Comparison of ENCODE assay signal across 8 cellular contexts in genomic region chr2:238127165-238128060, GRCh38. TPM values are rescaled to one million over a fixed set of nuclear protein-coding genes. Genes with fewer than 3 reads are reported as not detected.
DNase-seq lines count a peak whose midpoint lies in the region; ATAC-seq and TF ChIP-seq lines count a peak whose summit lies in the region.
"Had no signal": no experiment of that assay in that cellular context is flagged by ENCODE, and none has a peak within 500 bp of the region (broad histone marks: within the 10 kb centered on the region; RNA-seq: fewer than 3 reads in every experiment).

No MANE protein-coding gene starts in this region.

- intact Hi-C loops in sciatic nerve (cut with DNase I): no loop called here

- ATAC-seq in GM19351 (IDR thresholded peaks at IDR 0.05; ENCODE audit: unreplicated experiment) (peak; percentile 81), sciatic nerve (peak; percentile 82)

- no peak overlapping the region for H3K27ac ChIP-seq in tibial nerve

- no peak for TF ChIP-seq POLR2A in NB4 (IDR thresholded peaks at IDR 0.05; ENCODE audit: extremely low read depth, insufficient read length)
- TF ChIP-seq POLR2A in tibial nerve (IDR thresholded peaks at IDR 0.05): no peak

- peaks cover 0 to 8% (median 0%) of the 10 kb centered on the region in 3 donors for H3K36me3 ChIP-seq in tibial nerve

- 41 to 48% methylated on average over 26 to 27 of the region's 36 CpGs for WGBS in tibial nerve, 2 donors

- H3K9me3 ChIP-seq in tibial nerve: no peaks in the 10 kb centered on the region

- peaks cover 0 to 13% (median 0%) of the 10 kb centered on the region in 4 donors for H3K4me1 ChIP-seq in tibial nerve

- no peak overlapping the region for H3K4me3 ChIP-seq in NB4 (ENCODE audit: low read depth, low read length)
- H3K4me3 ChIP-seq in fibroblast of villous mesenchyme (ENCODE audit: low read depth, low read length): peak overlapping the region; percentile 10
- peak overlapping the region in 1 of 4 donors; percentile 39 for H3K4me3 ChIP-seq in tibial nerve

- no peak for TF ChIP-seq CTCF in NB4 (IDR thresholded peaks at IDR 0.05; ENCODE audit: low read depth, low read length)
- TF ChIP-seq CTCF in fibroblast of villous mesenchyme (IDR thresholded peaks at IDR 0.05; ENCODE audit: insufficient read depth, low read depth, low read length): peak; percentile 12
- no peak for TF ChIP-seq CTCF in tibial nerve (IDR thresholded peaks at IDR 0.05)

- H3K27me3 ChIP-seq in tibial nerve: no peaks in the 10 kb centered on the region

- no peak for TF ChIP-seq EP300 in tibial nerve (IDR thresholded peaks at IDR 0.05)

- DNase-seq in NB4 (ENCODE audit: low read depth) (peak; percentile 85), fibroblast of villous mesenchyme (ENCODE audit: low read depth) (peak; percentile 64), sciatic nerve (ENCODE audit: low spot score) (no peak), putamen (ENCODE audit: low spot score) (no peak), NCI-H1092 treated with DMSO at 0.1 percent for 48 hours (lab: John Stamatoyannopoulos, UW) (no peak), tibial nerve (ENCODE audit: low spot score in 2 of 2) (no peak)
- DNase-seq: small intestine had no signal

RNA-seq across cellular contexts. Expression of gene KLHL30, which starts 11.1 kb away (rescaled TPM):
- total RNA-seq in fibroblast of villous mesenchyme (0.43 and 2.3 TPM in 2 replicates), sciatic nerve (1.1 TPM), tibial nerve (1 to 10 TPM in 3 of 4 donors, under 1 TPM in 1; 0.63 to 2.1 (median 1.6) TPM)

RNA-seq across cellular contexts. Expression of gene ESPNL, which starts 27.3 kb away (rescaled TPM):
- total RNA-seq in fibroblast of villous mesenchyme (1.3 and 4.2 TPM in 2 replicates), sciatic nerve (not detected), tibial nerve (1 to 10 TPM in 1 of 4 donors, under 1 TPM in 1, not detected in 2; 0.44 to 2.1 TPM)

RNA-seq across cellular contexts. Expression of gene ERFE, which starts 31.4 kb away (rescaled TPM):
- total RNA-seq in fibroblast of villous mesenchyme (0.86 and 2.9 TPM in 2 replicates), sciatic nerve (0.58 TPM), tibial nerve (not detected)

Comparison
In these comparisons a context has a peak if more than half of its experiments do, and no peak if none do; other contexts are left out.
1. DNase-seq: peak in NB4 (single experiment) and fibroblast of villous mesenchyme (single experiment); none in sciatic nerve (single experiment), putamen (single experiment), NCI-H1092 treated with DMSO at 0.1 percent for 48 hours (single experiment) and tibial nerve (0 of 2).